ENCODE assay signal across 1 cellular context in genomic region chr4:183908284-183908683, GRCh38.
TF ChIP-seq lines count a peak whose summit lies in the region.

No MANE protein-coding gene starts in this region.

TF ChIP-seq in WTC11, 78 proteins besides CTCF, POLR2A, EP300 and RAD21 (continued from another document):
- TF ChIP-seq USF2 (CRISPR knock-in tag; IDR thresholded peaks at IDR 0.05): no peak
- TF ChIP-seq NR1H2 (CRISPR knock-in tag; IDR thresholded peaks at IDR 0.05): no peak
- no peak for TF ChIP-seq TCF7 (CRISPR knock-in tag; IDR thresholded peaks at IDR 0.05; ENCODE audit: low read depth)
- TF ChIP-seq GABPB1 (CRISPR knock-in tag; IDR thresholded peaks at IDR 0.05): no peak
- TF ChIP-seq, protein P1, sequence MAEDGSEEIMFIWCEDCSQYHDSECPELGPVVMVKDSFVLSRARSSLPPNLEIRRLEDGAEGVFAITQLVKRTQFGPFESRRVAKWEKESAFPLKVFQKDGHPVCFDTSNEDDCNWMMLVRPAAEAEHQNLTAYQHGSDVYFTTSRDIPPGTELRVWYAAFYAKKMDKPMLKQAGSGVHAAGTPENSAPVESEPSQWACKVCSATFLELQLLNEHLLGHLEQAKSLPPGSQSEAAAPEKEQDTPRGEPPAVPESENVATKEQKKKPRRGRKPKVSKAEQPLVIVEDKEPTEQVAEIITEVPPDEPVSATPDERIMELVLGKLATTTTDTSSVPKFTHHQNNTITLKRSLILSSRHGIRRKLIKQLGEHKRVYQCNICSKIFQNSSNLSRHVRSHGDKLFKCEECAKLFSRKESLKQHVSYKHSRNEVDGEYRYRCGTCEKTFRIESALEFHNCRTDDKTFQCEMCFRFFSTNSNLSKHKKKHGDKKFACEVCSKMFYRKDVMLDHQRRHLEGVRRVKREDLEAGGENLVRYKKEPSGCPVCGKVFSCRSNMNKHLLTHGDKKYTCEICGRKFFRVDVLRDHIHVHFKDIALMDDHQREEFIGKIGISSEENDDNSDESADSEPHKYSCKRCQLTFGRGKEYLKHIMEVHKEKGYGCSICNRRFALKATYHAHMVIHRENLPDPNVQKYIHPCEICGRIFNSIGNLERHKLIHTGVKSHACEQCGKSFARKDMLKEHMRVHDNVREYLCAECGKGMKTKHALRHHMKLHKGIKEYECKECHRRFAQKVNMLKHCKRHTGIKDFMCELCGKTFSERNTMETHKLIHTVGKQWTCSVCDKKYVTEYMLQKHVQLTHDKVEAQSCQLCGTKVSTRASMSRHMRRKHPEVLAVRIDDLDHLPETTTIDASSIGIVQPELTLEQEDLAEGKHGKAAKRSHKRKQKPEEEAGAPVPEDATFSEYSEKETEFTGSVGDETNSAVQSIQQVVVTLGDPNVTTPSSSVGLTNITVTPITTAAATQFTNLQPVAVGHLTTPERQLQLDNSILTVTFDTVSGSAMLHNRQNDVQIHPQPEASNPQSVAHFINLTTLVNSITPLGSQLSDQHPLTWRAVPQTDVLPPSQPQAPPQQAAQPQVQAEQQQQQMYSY (CRISPR knock-in tag; IDR thresholded peaks at IDR 0.05): no peak
- no peak for TF ChIP-seq E2F5 (CRISPR knock-in tag; IDR thresholded peaks at IDR 0.05)
- no peak for TF ChIP-seq AFF4 (CRISPR knock-in tag; IDR thresholded peaks at IDR 0.05; ENCODE audit: borderline replicate concordance)
- TF ChIP-seq SMAD3 (CRISPR knock-in tag; IDR thresholded peaks at IDR 0.05; ENCODE audit: borderline replicate concordance): no peak
- TF ChIP-seq, protein P2, sequence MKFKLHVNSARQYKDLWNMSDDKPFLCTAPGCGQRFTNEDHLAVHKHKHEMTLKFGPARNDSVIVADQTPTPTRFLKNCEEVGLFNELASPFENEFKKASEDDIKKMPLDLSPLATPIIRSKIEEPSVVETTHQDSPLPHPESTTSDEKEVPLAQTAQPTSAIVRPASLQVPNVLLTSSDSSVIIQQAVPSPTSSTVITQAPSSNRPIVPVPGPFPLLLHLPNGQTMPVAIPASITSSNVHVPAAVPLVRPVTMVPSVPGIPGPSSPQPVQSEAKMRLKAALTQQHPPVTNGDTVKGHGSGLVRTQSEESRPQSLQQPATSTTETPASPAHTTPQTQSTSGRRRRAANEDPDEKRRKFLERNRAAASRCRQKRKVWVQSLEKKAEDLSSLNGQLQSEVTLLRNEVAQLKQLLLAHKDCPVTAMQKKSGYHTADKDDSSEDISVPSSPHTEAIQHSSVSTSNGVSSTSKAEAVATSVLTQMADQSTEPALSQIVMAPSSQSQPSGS (CRISPR knock-in tag; IDR thresholded peaks at IDR 0.05; ENCODE audit: borderline replicate concordance, low read depth): no peak
- TF ChIP-seq, protein P3, sequence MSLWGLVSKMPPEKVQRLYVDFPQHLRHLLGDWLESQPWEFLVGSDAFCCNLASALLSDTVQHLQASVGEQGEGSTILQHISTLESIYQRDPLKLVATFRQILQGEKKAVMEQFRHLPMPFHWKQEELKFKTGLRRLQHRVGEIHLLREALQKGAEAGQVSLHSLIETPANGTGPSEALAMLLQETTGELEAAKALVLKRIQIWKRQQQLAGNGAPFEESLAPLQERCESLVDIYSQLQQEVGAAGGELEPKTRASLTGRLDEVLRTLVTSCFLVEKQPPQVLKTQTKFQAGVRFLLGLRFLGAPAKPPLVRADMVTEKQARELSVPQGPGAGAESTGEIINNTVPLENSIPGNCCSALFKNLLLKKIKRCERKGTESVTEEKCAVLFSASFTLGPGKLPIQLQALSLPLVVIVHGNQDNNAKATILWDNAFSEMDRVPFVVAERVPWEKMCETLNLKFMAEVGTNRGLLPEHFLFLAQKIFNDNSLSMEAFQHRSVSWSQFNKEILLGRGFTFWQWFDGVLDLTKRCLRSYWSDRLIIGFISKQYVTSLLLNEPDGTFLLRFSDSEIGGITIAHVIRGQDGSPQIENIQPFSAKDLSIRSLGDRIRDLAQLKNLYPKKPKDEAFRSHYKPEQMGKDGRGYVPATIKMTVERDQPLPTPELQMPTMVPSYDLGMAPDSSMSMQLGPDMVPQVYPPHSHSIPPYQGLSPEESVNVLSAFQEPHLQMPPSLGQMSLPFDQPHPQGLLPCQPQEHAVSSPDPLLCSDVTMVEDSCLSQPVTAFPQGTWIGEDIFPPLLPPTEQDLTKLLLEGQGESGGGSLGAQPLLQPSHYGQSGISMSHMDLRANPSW (CRISPR knock-in tag; conservative IDR thresholded peaks at IDR 0.05; ENCODE audit: low read depth): no peak
- TF ChIP-seq, protein P4, sequence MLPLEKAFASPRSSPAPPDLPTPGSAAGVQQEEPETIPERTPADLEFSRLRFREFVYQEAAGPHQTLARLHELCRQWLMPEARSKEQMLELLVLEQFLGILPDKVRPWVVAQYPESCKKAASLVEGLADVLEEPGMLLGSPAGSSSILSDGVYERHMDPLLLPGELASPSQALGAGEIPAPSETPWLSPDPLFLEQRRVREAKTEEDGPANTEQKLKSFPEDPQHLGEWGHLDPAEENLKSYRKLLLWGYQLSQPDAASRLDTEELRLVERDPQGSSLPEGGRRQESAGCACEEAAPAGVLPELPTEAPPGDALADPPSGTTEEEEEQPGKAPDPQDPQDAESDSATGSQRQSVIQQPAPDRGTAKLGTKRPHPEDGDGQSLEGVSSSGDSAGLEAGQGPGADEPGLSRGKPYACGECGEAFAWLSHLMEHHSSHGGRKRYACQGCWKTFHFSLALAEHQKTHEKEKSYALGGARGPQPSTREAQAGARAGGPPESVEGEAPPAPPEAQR (CRISPR knock-in tag; IDR thresholded peaks at IDR 0.05): no peak
